Comparison of ENCODE assay signal across 1 cellular context in the genomic region with DNA sequence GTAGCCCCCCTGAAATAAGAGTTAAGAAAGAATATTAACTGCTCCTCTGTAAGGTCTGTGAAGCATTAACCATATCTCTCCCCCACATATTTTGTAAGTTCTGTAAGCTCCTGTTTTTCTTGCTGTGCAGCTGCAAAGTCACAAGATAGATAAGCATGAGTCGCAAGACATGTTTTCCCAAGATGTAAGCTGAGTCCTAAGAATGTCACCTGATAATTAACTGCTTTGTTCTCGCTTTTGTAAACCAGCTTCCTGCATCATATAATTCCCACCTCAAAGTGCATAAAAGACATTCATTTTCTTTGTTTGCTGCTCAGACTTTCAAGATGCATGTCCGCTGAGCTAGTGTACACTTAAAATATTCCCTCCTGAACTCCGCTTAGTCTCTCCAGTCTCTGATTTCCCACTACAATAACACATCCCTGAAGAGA.
A peak's percentile ranks its signal among the peaks of the same experiment; 100 is the strongest.
TF ChIP-seq lines count a peak whose summit lies in the region.

No MANE protein-coding gene starts in this region.

TF ChIP-seq in K562, 482 proteins besides CTCF, POLR2A, EP300 and RAD21 (continued from another document and continues in another):
- TF ChIP-seq ZC3H11A (IDR thresholded peaks at IDR 0.05; ENCODE audit: low read depth, low read length) (no peak), MCM5 (IDR thresholded peaks at IDR 0.05; ENCODE audit: low read depth) (no peak), ZC3H4 (CRISPR knock-in tag; IDR thresholded peaks at IDR 0.05; ENCODE audit: borderline replicate concordance) (no peak), NR4A1 (CRISPR knock-in tag; IDR thresholded peaks at IDR 0.05) (no peak), NR4A1 (tag; IDR thresholded peaks at IDR 0.05) (0 out of 2 replicates have a peak, but pooled peaks have one; percentile 45), MYBL2 (IDR thresholded peaks at IDR 0.05; ENCODE audit: low read depth) (no peak; the same call in 1 of the 2 replicates), MYBL2 (CRISPR knock-in tag; IDR thresholded peaks at IDR 0.05; ENCODE audit: borderline replicate concordance) (no peak), SRF (CRISPR knock-in tag; IDR thresholded peaks at IDR 0.05) (no peak), ZNF217 (CRISPR knock-in tag; IDR thresholded peaks at IDR 0.05) (no peak), CC2D1A (IDR thresholded peaks at IDR 0.05) (peak; percentile 69; the same call in 1 of the 2 replicates), CREBBP (IDR thresholded peaks at IDR 0.05; ENCODE audit: low read depth, low read length) (no peak), NFE2L1 (tag; IDR thresholded peaks at IDR 0.05; ENCODE audit: borderline replicate concordance, low read depth) (no peak), STAT5B (CRISPR knock-in tag; IDR thresholded peaks at IDR 0.05) (no peak), ZBTB7A (IDR thresholded peaks at IDR 0.05; ENCODE audit: borderline replicate concordance, control insufficient read depth, low read depth, low read length) (no peak), SP2 (IDR thresholded peaks at IDR 0.05; ENCODE audit: extremely low read depth, low read depth, low read length, poor library complexity, severe bottlenecking) (no peak), ZKSCAN3 (CRISPR knock-in tag; IDR thresholded peaks at IDR 0.05) (no peak), SMARCB1 (IDR thresholded peaks at IDR 0.05; ENCODE audit: insufficient read length, low read depth) (no peak), ZBTB17 (CRISPR knock-in tag; IDR thresholded peaks at IDR 0.05) (no peak), KLF13 (tag; IDR thresholded peaks at IDR 0.05; ENCODE audit: borderline replicate concordance, low read depth) (no peak), ZNF165 (CRISPR knock-in tag; IDR thresholded peaks at IDR 0.05; ENCODE audit: borderline replicate concordance) (no peak), MEF2A (IDR thresholded peaks at IDR 0.05; ENCODE audit: control insufficient read depth, low read depth, low read length) (no peak), HDAC2 (IDR thresholded peaks at IDR 0.05) (peak; percentile 46; the same call in 1 of the 2 replicates), TCF3 (CRISPR knock-in tag; IDR thresholded peaks at IDR 0.05) (peak; percentile 92), ARID1B (IDR thresholded peaks at IDR 0.05) (peak; percentile 95), RB1 (IDR thresholded peaks at IDR 0.05; ENCODE audit: low read depth) (no peak), SMARCA4 (IDR thresholded peaks at IDR 0.05) (peak; percentile 92), HMGN3 (IDR thresholded peaks at IDR 0.05; ENCODE audit: borderline replicate concordance, extremely low read depth, insufficient read length, low read depth, low read length) (no peak), MYNN (IDR thresholded peaks at IDR 0.05) (0 out of 2 replicates have a peak, but pooled peaks have one; percentile 29), MYNN (CRISPR knock-in tag; IDR thresholded peaks at IDR 0.05) (no peak), NUFIP1 (IDR thresholded peaks at IDR 0.05; ENCODE audit: partially characterized antibody) (no peak), CBFB (CRISPR knock-in tag; IDR thresholded peaks at IDR 0.05) (no peak), SREBF2 (CRISPR knock-in tag; IDR thresholded peaks at IDR 0.05) (no peak), PHF20 (IDR thresholded peaks at IDR 0.05; ENCODE audit: partially characterized antibody) (no peak), SLC30A9 (CRISPR knock-in tag; IDR thresholded peaks at IDR 0.05) (no peak), SRSF9 (IDR thresholded peaks at IDR 0.05; ENCODE audit: borderline replicate concordance, low read depth, low read length) (no peak)
- TF ChIP-seq, protein P1, sequence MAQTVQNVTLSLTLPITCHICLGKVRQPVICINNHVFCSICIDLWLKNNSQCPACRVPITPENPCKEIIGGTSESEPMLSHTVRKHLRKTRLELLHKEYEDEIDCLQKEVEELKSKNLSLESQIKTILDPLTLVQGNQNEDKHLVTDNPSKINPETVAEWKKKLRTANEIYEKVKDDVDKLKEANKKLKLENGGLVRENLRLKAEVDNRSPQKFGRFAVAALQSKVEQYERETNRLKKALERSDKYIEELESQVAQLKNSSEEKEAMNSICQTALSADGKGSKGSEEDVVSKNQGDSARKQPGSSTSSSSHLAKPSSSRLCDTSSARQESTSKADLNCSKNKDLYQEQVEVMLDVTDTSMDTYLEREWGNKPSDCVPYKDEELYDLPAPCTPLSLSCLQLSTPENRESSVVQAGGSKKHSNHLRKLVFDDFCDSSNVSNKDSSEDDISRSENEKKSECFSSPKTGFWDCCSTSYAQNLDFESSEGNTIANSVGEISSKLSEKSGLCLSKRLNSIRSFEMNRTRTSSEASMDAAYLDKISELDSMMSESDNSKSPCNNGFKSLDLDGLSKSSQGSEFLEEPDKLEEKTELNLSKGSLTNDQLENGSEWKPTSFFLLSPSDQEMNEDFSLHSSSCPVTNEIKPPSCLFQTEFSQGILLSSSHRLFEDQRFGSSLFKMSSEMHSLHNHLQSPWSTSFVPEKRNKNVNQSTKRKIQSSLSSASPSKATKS (CRISPR knock-in tag; IDR thresholded peaks at IDR 0.05): no peak
- TF ChIP-seq, protein P2, sequence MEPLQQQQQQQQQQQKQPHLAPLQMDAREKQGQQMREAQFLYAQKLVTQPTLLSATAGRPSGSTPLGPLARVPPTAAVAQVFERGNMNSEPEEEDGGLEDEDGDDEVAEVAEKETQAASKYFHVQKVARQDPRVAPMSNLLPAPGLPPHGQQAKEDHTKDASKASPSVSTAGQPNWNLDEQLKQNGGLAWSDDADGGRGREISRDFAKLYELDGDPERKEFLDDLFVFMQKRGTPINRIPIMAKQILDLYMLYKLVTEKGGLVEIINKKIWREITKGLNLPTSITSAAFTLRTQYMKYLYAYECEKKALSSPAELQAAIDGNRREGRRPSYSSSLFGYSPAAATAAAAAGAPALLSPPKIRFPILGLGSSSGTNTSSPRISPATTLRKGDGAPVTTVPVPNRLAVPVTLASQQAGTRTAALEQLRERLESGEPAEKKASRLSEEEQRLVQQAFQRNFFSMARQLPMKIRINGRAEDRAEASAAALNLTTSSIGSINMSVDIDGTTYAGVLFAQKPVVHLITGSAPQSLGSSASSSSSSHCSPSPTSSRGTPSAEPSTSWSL (CRISPR knock-in tag; IDR thresholded peaks at IDR 0.05; ENCODE audit: borderline replicate concordance): no peak
- TF ChIP-seq, protein P3, sequence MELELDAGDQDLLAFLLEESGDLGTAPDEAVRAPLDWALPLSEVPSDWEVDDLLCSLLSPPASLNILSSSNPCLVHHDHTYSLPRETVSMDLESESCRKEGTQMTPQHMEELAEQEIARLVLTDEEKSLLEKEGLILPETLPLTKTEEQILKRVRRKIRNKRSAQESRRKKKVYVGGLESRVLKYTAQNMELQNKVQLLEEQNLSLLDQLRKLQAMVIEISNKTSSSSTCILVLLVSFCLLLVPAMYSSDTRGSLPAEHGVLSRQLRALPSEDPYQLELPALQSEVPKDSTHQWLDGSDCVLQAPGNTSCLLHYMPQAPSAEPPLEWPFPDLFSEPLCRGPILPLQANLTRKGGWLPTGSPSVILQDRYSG (tag; conservative IDR thresholded peaks at IDR 0.05; ENCODE audit: low read depth): no peak; the same call in 1 of the 2 replicates
- TF ChIP-seq, protein P4, sequence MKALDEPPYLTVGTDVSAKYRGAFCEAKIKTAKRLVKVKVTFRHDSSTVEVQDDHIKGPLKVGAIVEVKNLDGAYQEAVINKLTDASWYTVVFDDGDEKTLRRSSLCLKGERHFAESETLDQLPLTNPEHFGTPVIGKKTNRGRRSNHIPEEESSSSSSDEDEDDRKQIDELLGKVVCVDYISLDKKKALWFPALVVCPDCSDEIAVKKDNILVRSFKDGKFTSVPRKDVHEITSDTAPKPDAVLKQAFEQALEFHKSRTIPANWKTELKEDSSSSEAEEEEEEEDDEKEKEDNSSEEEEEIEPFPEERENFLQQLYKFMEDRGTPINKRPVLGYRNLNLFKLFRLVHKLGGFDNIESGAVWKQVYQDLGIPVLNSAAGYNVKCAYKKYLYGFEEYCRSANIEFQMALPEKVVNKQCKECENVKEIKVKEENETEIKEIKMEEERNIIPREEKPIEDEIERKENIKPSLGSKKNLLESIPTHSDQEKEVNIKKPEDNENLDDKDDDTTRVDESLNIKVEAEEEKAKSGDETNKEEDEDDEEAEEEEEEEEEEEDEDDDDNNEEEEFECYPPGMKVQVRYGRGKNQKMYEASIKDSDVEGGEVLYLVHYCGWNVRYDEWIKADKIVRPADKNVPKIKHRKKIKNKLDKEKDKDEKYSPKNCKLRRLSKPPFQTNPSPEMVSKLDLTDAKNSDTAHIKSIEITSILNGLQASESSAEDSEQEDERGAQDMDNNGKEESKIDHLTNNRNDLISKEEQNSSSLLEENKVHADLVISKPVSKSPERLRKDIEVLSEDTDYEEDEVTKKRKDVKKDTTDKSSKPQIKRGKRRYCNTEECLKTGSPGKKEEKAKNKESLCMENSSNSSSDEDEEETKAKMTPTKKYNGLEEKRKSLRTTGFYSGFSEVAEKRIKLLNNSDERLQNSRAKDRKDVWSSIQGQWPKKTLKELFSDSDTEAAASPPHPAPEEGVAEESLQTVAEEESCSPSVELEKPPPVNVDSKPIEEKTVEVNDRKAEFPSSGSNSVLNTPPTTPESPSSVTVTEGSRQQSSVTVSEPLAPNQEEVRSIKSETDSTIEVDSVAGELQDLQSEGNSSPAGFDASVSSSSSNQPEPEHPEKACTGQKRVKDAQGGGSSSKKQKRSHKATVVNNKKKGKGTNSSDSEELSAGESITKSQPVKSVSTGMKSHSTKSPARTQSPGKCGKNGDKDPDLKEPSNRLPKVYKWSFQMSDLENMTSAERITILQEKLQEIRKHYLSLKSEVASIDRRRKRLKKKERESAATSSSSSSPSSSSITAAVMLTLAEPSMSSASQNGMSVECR (CRISPR knock-in tag; IDR thresholded peaks at IDR 0.05): no peak
- TF ChIP-seq, protein P5, sequence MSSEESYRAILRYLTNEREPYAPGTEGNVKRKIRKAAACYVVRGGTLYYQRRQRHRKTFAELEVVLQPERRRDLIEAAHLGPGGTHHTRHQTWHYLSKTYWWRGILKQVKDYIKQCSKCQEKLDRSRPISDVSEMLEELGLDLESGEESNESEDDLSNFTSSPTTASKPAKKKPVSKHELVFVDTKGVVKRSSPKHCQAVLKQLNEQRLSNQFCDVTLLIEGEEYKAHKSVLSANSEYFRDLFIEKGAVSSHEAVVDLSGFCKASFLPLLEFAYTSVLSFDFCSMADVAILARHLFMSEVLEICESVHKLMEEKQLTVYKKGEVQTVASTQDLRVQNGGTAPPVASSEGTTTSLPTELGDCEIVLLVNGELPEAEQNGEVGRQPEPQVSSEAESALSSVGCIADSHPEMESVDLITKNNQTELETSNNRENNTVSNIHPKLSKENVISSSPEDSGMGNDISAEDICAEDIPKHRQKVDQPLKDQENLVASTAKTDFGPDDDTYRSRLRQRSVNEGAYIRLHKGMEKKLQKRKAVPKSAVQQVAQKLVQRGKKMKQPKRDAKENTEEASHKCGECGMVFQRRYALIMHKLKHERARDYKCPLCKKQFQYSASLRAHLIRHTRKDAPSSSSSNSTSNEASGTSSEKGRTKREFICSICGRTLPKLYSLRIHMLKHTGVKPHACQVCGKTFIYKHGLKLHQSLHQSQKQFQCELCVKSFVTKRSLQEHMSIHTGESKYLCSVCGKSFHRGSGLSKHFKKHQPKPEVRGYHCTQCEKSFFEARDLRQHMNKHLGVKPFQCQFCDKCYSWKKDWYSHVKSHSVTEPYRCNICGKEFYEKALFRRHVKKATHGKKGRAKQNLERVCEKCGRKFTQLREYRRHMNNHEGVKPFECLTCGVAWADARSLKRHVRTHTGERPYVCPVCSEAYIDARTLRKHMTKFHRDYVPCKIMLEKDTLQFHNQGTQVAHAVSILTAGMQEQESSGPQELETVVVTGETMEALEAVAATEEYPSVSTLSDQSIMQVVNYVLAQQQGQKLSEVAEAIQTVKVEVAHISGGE (CRISPR knock-in tag; IDR thresholded peaks at IDR 0.05): no peak
- TF ChIP-seq, protein P6, sequence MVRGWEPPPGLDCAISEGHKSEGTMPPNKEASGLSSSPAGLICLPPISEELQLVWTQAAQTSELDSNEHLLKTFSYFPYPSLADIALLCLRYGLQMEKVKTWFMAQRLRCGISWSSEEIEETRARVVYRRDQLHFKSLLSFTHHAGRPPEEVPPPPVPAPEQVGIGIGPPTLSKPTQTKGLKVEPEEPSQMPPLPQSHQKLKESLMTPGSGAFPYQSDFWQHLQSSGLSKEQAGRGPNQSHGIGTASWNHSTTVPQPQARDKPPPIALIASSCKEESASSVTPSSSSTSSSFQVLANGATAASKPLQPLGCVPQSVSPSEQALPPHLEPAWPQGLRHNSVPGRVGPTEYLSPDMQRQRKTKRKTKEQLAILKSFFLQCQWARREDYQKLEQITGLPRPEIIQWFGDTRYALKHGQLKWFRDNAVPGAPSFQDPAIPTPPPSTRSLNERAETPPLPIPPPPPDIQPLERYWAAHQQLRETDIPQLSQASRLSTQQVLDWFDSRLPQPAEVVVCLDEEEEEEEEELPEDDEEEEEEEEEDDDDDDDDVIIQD (CRISPR knock-in tag; IDR thresholded peaks at IDR 0.05): no peak
- TF ChIP-seq, protein P7, sequence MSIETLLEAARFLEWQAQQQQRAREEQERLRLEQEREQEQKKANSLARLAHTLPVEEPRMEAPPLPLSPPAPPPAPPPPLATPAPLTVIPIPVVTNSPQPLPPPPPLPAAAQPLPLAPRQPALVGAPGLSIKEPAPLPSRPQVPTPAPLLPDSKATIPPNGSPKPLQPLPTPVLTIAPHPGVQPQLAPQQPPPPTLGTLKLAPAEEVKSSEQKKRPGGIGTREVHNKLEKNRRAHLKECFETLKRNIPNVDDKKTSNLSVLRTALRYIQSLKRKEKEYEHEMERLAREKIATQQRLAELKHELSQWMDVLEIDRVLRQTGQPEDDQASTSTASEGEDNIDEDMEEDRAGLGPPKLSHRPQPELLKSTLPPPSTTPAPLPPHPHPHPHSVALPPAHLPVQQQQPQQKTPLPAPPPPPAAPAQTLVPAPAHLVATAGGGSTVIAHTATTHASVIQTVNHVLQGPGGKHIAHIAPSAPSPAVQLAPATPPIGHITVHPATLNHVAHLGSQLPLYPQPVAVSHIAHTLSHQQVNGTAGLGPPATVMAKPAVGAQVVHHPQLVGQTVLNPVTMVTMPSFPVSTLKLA (conservative IDR thresholded peaks at IDR 0.05): peak; percentile 47 to 49; a peak in 2 of 4 replicates
- TF ChIP-seq, protein P8, sequence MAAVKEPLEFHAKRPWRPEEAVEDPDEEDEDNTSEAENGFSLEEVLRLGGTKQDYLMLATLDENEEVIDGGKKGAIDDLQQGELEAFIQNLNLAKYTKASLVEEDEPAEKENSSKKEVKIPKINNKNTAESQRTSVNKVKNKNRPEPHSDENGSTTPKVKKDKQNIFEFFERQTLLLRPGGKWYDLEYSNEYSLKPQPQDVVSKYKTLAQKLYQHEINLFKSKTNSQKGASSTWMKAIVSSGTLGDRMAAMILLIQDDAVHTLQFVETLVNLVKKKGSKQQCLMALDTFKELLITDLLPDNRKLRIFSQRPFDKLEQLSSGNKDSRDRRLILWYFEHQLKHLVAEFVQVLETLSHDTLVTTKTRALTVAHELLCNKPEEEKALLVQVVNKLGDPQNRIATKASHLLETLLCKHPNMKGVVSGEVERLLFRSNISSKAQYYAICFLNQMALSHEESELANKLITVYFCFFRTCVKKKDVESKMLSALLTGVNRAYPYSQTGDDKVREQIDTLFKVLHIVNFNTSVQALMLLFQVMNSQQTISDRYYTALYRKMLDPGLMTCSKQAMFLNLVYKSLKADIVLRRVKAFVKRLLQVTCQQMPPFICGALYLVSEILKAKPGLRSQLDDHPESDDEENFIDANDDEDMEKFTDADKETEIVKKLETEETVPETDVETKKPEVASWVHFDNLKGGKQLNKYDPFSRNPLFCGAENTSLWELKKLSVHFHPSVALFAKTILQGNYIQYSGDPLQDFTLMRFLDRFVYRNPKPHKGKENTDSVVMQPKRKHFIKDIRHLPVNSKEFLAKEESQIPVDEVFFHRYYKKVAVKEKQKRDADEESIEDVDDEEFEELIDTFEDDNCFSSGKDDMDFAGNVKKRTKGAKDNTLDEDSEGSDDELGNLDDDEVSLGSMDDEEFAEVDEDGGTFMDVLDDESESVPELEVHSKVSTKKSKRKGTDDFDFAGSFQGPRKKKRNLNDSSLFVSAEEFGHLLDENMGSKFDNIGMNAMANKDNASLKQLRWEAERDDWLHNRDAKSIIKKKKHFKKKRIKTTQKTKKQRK (IDR thresholded peaks at IDR 0.05; ENCODE audit: borderline replicate concordance, low read depth, low read length): no peak
